13 cellular contexts compared by ENCODE assay signal in the genomic region with DNA sequence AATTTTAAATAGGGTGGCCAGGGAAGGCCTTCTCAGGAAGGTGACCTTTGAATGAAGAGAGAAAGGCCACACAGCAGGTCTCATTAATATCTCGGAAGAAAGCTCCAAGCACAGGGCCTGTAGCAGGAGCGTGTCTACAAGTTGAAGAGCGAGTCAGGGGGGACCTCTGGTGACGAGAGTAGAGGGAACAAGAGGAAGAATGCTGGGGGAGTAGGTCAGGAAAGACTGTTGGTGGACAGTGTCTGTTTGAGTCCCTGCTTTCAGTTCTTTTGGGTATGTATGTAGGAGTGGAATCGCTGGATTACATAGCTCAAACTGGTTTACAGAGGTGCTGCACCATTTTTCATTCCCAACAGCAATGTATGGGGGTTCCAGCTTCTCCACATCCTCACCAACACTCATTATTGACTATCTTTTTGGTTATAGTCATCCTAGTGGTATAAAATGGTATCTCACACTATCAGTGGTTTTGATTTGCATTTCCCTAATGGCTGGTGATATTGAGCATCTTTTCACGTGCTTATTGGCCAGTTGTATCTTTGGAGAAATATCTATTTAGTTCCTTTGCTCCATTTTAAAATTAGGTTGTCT. TPM values are rescaled to one million over a fixed set of nuclear protein-coding genes. Genes with fewer than 3 reads are reported as not detected.
A peak's percentile ranks its signal among the peaks of the same experiment; 100 is the strongest.
DNase-seq lines count a peak whose midpoint lies in the region; ATAC-seq, FAIRE-seq and TF ChIP-seq lines count a peak whose summit lies in the region.
"Had no signal": no experiment of that assay in that cellular context is flagged by ENCODE, and none has a peak within 500 bp of the region (broad histone marks: within the 10 kb centered on the region; RNA-seq: fewer than 3 reads in every experiment).

No MANE protein-coding gene starts in this region.

- H3K9me3 ChIP-seq in SJSA1 (replicated peaks): no peaks in the 10 kb centered on the region

- TF ChIP-seq CTCF in AG10803 (conservative IDR thresholded peaks at IDR 0.05; ENCODE audit: low read length) (peak; percentile 26; the same call in 1 of the 2 replicates), fibroblast of villous mesenchyme (IDR thresholded peaks at IDR 0.05; ENCODE audit: insufficient read depth, low read depth, low read length) (peak; percentile 18)

- no peak overlapping the region for H3K4me3 Mint-ChIP-seq in stimulated activated naive CD8-positive, alpha-beta T cell treated with anti-CD3 and anti-CD28 coated beads, Interleukin-15, amount 100 ng/mL, for 72 hours
- H3K4me3 Mint-ChIP-seq: T-helper 1 cell treated with Interleukin-12 subunit alpha and Interleukin-12 subunit beta and Interleukin-4 antibody, amounts not matched to agents 30 μg/mL and 1 μg/mL, for 36 hours had no signal

- TF ChIP-seq POLR2A in GM12891 (IDR thresholded peaks at IDR 0.05; ENCODE audit: low read depth, low read length): no peak

- H3K27ac Mint-ChIP-seq in stimulated activated naive CD8-positive, alpha-beta T cell treated with anti-CD3 and anti-CD28 coated beads, Interleukin-15, amount 100 ng/mL, for 72 hours: no peak overlapping the region
- H3K27ac Mint-ChIP-seq: T-helper 1 cell treated with Interleukin-12 subunit alpha and Interleukin-12 subunit beta and Interleukin-4 antibody, amounts not matched to agents 30 μg/mL and 1 μg/mL, for 36 hours had no signal

- H3K4me1 ChIP-seq in SJSA1 (replicated peaks): peaks cover 38% of the 10 kb centered on the region

- peak overlapping the region; percentile 99 for H3K27ac ChIP-seq in SJSA1
- H3K27ac ChIP-seq: epithelial cell of prostate had no signal

- no peaks in the 10 kb centered on the region for H3K9me3 Mint-ChIP-seq in stimulated activated naive CD8-positive, alpha-beta T cell treated with anti-CD3 and anti-CD28 coated beads, Interleukin-15, amount 100 ng/mL, for 72 hours
- H3K9me3 Mint-ChIP-seq: T-helper 1 cell treated with Interleukin-12 subunit alpha and Interleukin-12 subunit beta and Interleukin-4 antibody, amounts not matched to agents 30 μg/mL and 1 μg/mL, for 36 hours had no signal

- H3K36me3 ChIP-seq in SJSA1: peaks cover 57% of the 10 kb centered on the region

- peak; percentile 16 for FAIRE-seq in GM12891 (lab: Jason Lieb, UNC)
- FAIRE-seq: islet of Langerhans had no signal

- H3K4me3 ChIP-seq in AG10803 (ENCODE audit: low read length) (no peak overlapping the region), SJSA1 (no peak overlapping the region), fibroblast of villous mesenchyme (ENCODE audit: low read depth, low read length) (no peak overlapping the region)

- peaks cover 5% of the 10 kb centered on the region for H3K4me1 Mint-ChIP-seq in stimulated activated naive CD8-positive, alpha-beta T cell treated with anti-CD3 and anti-CD28 coated beads, Interleukin-15, amount 100 ng/mL, for 72 hours

- no peaks in the 10 kb centered on the region for H3K27me3 ChIP-seq in SJSA1 (replicated peaks)

- ATAC-seq in HG02588 (IDR thresholded peaks at IDR 0.05; ENCODE audit: unreplicated experiment): no peak
- no peak for ATAC-seq in stimulated activated naive CD8-positive, alpha-beta T cell treated with anti-CD3 and anti-CD28 coated beads, Interleukin-15, amount 100 ng/mL, for 72 hours
- ATAC-seq in HG03196 (IDR thresholded peaks at IDR 0.05; ENCODE audit: unreplicated experiment): no peak

- H3K27me3 Mint-ChIP-seq in stimulated activated naive CD8-positive, alpha-beta T cell treated with anti-CD3 and anti-CD28 coated beads, Interleukin-15, amount 100 ng/mL, for 72 hours: no peaks in the 10 kb centered on the region

- DNase-seq in AG10803 (ENCODE audit: low read depth) (no peak), GM12891 (ENCODE audit: insufficient read length, low spot score) (no peak), SJSA1 (ENCODE audit: low read depth in 1 of 2, low spot score in 2 of 2) (peak in 1 of 2 experiments; percentile 33), fibroblast of villous mesenchyme (ENCODE audit: low read depth) (no peak), NCI-H69 (lab: John Stamatoyannopoulos, UW) (no peak)
- DNase-seq in stimulated activated naive CD8-positive, alpha-beta T cell treated with anti-CD3 and anti-CD28 coated beads, Interleukin-15, amount 100 ng/mL, for 72 hours: no peak
- DNase-seq: KG1, NCI-H446 treated with DMSO at 0.1 percent for 48 hours had no signal

TF ChIP-seq in GM12891, 5 proteins besides CTCF, POLR2A, EP300 and RAD21:
- no peak for TF ChIP-seq SPI1 (IDR thresholded peaks at IDR 0.05; ENCODE audit: low read depth, low read length)
- TF ChIP-seq POU2F2 (IDR thresholded peaks at IDR 0.05; ENCODE audit: low read depth, low read length): no peak
- TF ChIP-seq POLR2AphosphoS5 (IDR thresholded peaks at IDR 0.05; ENCODE audit: low read depth, low read length): no peak
- no peak for TF ChIP-seq PAX5 (IDR thresholded peaks at IDR 0.05; ENCODE audit: insufficient read depth, low read length, severe bottlenecking)
- TF ChIP-seq TAF1 (IDR thresholded peaks at IDR 0.05; ENCODE audit: low read depth, low read length): no peak

RNA-seq across cellular contexts. Expression of gene NUP214, which starts 55.8 kb away (rescaled TPM):
- polyA plus RNA-seq in GM12891 (2012; ENCODE audit: low read depth, missing spikeins): 21.0 TPM
- 9.9 and 10.8 TPM in 2 replicates for total RNA-seq in SJSA1 (2014; rRNA removed; shearing (Covaris generic))
- 16.4 and 17.1 TPM in 2 replicates for total RNA-seq in fibroblast of villous mesenchyme
